10 cellular contexts compared by ENCODE assay signal in the genomic region with DNA sequence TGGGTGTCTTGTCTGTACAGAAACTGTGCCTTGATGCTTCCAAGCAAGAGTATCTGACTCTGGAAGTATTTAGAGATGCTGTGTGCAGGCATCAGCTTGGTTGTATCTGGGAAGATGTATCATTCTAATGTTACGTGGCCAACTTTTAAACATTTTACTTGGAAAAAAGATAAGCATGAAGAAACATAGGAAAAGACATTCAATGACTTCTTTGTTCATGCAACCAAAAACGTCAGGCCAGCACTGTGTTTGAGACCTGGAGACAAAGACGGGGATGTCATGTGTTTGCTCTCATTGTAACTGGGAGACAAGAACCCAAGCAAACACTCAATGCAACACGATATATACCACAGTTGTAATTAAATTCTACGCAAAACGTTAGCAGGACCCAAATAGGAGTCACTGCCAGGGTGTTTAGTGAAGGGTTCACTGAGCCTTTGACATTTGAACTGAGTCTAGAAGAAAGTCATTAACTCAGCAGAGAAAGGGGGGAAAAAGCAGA. TPM values are rescaled to one million over a fixed set of nuclear protein-coding genes. Genes with fewer than 3 reads are reported as not detected.
DNase-seq lines count a peak whose midpoint lies in the region; ATAC-seq and TF ChIP-seq lines count a peak whose summit lies in the region.
"Had no signal": no experiment of that assay in that cellular context is flagged by ENCODE, and none has a peak within 500 bp of the region (broad histone marks: within the 10 kb centered on the region; RNA-seq: fewer than 3 reads in every experiment).

No MANE protein-coding gene starts in this region.

- intact Hi-C loops in activated CD4-positive, alpha-beta T cell treated with anti-CD3 and anti-CD28 coated beads, Interleukin-2, amount 10 ng/mL, durations not matched to agents 24 days and 14 days (cut with micrococcal nuclease), result no loop called here

- in situ Hi-C loops in GM13976 (cut with MboI; ENCODE audit: low sequenced_read_pairs, unreplicated experiment), result no loop called here

- peak overlapping the region; percentile 82 for H3K27ac ChIP-seq in VCaP
- H3K27ac ChIP-seq: spleen had no signal

- TF ChIP-seq CTCF in VCaP (conservative IDR thresholded peaks at IDR 0.05) (no peak), GM13976 (IDR thresholded peaks at IDR 0.05; ENCODE audit: borderline replicate concordance, control extremely low read depth, extremely low read depth, insufficient read depth, missing control alignments) (no peak)

- peaks cover 22% of the 10 kb centered on the region for H3K27me3 Mint-ChIP-seq in activated CD4-positive, alpha-beta T cell treated with anti-CD3 and anti-CD28 coated beads, Interleukin-2, amount 10 ng/mL, durations not matched to agents 24 days and 14 days

- peaks cover 7% of the 10 kb centered on the region for H3K4me1 Mint-ChIP-seq in activated CD4-positive, alpha-beta T cell treated with anti-CD3 and anti-CD28 coated beads, Interleukin-2, amount 10 ng/mL, durations not matched to agents 24 days and 14 days

- no peak overlapping the region for H3K4me3 Mint-ChIP-seq in activated CD4-positive, alpha-beta T cell treated with anti-CD3 and anti-CD28 coated beads, Interleukin-2, amount 10 ng/mL, durations not matched to agents 24 days and 14 days
- H3K4me3 Mint-ChIP-seq: activated naive CD4-positive, alpha-beta T cell treated with anti-CD3 and anti-CD28 coated beads, Interleukin-2, amount 10 ng/mL, durations not matched to agents 7 days and 5 days had no signal

- no peaks in the 10 kb centered on the region for H3K9me3 Mint-ChIP-seq in activated CD4-positive, alpha-beta T cell treated with anti-CD3 and anti-CD28 coated beads, Interleukin-2, amount 10 ng/mL, durations not matched to agents 24 days and 14 days
- H3K9me3 Mint-ChIP-seq: activated naive CD4-positive, alpha-beta T cell treated with anti-CD3 and anti-CD28 coated beads, Interleukin-2, amount 10 ng/mL, durations not matched to agents 7 days and 5 days had no signal

- no peak for ATAC-seq in HG03354 (IDR thresholded peaks at IDR 0.05; ENCODE audit: poor library complexity, severe bottlenecking, unreplicated experiment)

- H3K27ac Mint-ChIP-seq in activated CD4-positive, alpha-beta T cell treated with anti-CD3 and anti-CD28 coated beads, Interleukin-2, amount 10 ng/mL, durations not matched to agents 24 days and 14 days, result no peak overlapping the region
- H3K27ac Mint-ChIP-seq: activated naive CD4-positive, alpha-beta T cell treated with anti-CD3 and anti-CD28 coated beads, Interleukin-2, amount 10 ng/mL, durations not matched to agents 7 days and 5 days had no signal

- no peaks in the 10 kb centered on the region for H3K36me3 Mint-ChIP-seq in activated CD4-positive, alpha-beta T cell treated with anti-CD3 and anti-CD28 coated beads, Interleukin-2, amount 10 ng/mL, durations not matched to agents 24 days and 14 days (ENCODE audit: low read depth)
- H3K36me3 Mint-ChIP-seq: activated naive CD4-positive, alpha-beta T cell treated with anti-CD3 and anti-CD28 coated beads, Interleukin-2, amount 10 ng/mL, durations not matched to agents 7 days and 5 days had no signal

- DNase-seq in NCI-H1417 (lab: John Stamatoyannopoulos, UW), result peak; percentile 35 to 81 (median 52)
- peak; percentile 55 for DNase-seq in inferior parietal cortex (ENCODE audit: extremely low spot score)
- peak; percentile 75 for DNase-seq in superior temporal gyrus (ENCODE audit: extremely low spot score)
- DNase-seq in DMS79 (lab: John Stamatoyannopoulos, UW), result no peak
- no peak for DNase-seq in activated CD4-positive, alpha-beta T cell treated with anti-CD3 and anti-CD28 coated beads, Interleukin-2, amount 10 ng/mL, durations not matched to agents 24 days and 14 days
- DNase-seq in GM13976 (ENCODE audit: low spot score), result no peak
- DNase-seq: activated naive CD4-positive, alpha-beta T cell treated with anti-CD3 and anti-CD28 coated beads, Interleukin-2, amount 10 ng/mL, durations not matched to agents 7 days and 5 days; spleen had no signal

RNA-seq across cellular contexts. Expression of a gene that starts 8.9 kb away (rescaled TPM):
- 12.3 and 13.4 TPM in 2 replicates for total RNA-seq in activated CD4-positive, alpha-beta T cell treated with anti-CD3 and anti-CD28 coated beads, Interleukin-2, amount 10 ng/mL, durations not matched to agents 24 days and 14 days

Comparison
In these comparisons a context has a peak if more than half of its experiments do, and no peak if none do; other contexts are left out.
1. DNase-seq: peak in NCI-H1417 (3 of 3), inferior parietal cortex (single experiment) and superior temporal gyrus (single experiment); none in DMS79 (single experiment), activated CD4-positive, alpha-beta T cell treated with anti-CD3 and anti-CD28 coated beads, Interleukin-2, amount 10 ng/mL, durations not matched to agents 24 days and 14 days (single experiment) and GM13976 (single experiment).